In genomic region chr18:76499596-76500340, GRCh38 we compare ENCODE assay signal across 10 cellular contexts. TPM values are rescaled to one million over a fixed set of nuclear protein-coding genes. Genes with fewer than 3 reads are reported as not detected.
DNase-seq lines count a peak whose midpoint lies in the region; ATAC-seq and TF ChIP-seq lines count a peak whose summit lies in the region.
"Had no signal": no experiment of that assay in that cellular context is flagged by ENCODE, and none has a peak within 500 bp of the region (broad histone marks: within the 10 kb centered on the region; RNA-seq: fewer than 3 reads in every experiment).

No MANE protein-coding gene starts in this region.

- peak overlapping the region; percentile 48 for H3K4me3 ChIP-seq in Karpas-422 (ENCODE audit: low read length)
- H3K4me3 ChIP-seq in neural progenitor cell: no peak overlapping the region
- no peak overlapping the region for H3K4me3 ChIP-seq in MG63
- H3K4me3 ChIP-seq: heart left ventricle had no signal

- peaks cover 4% of the 10 kb centered on the region for H3K27me3 Mint-ChIP-seq in neural progenitor cell (ENCODE audit: insufficient read depth, low read depth)

- H3K36me3 ChIP-seq in Karpas-422 (ENCODE audit: insufficient read depth, low read length) (no peaks in the 10 kb centered on the region), neural progenitor cell (no peaks in the 10 kb centered on the region), MG63 (no peaks in the 10 kb centered on the region)
- H3K36me3 ChIP-seq: heart left ventricle had no signal

- H3K9me3 ChIP-seq in Karpas-422 (ENCODE audit: low read length): no peaks in the 10 kb centered on the region
- H3K9me3 ChIP-seq in neural progenitor cell (ENCODE audit: low read depth): no peaks in the 10 kb centered on the region
- no peaks in the 10 kb centered on the region for H3K9me3 ChIP-seq in MG63
- H3K9me3 ChIP-seq: heart left ventricle had no signal

- H3K4me1 ChIP-seq in Karpas-422 (ENCODE audit: low read length): peaks cover 49% of the 10 kb centered on the region
- peaks cover 57% of the 10 kb centered on the region for H3K4me1 ChIP-seq in neural progenitor cell

- no peaks in the 10 kb centered on the region for H3K27me3 ChIP-seq in Karpas-422 (ENCODE audit: low read length)
- peaks cover 18% of the 10 kb centered on the region for H3K27me3 ChIP-seq in neural progenitor cell
- H3K27me3 ChIP-seq in MG63: peaks cover 5% of the 10 kb centered on the region
- H3K27me3 ChIP-seq: heart left ventricle had no signal

- no peaks in the 10 kb centered on the region for H4K20me1 ChIP-seq in Karpas-422 (ENCODE audit: insufficient read depth, low read depth, low read length)
- H4K20me1 ChIP-seq in neural progenitor cell (ENCODE audit: low read depth): no peaks in the 10 kb centered on the region

- H3K4me2 ChIP-seq in Karpas-422 (ENCODE audit: low read depth, low read length, poor library complexity, severe bottlenecking) (peak overlapping the region; percentile 71), neural progenitor cell (peak overlapping the region; percentile 52)

- H3K9me2 ChIP-seq in Karpas-422 (replicated peaks; ENCODE audit: insufficient read depth, low read length): no peaks in the 10 kb centered on the region

- H2AFZ ChIP-seq in Karpas-422 (ENCODE audit: low read length) (peak overlapping the region; percentile 26; the same call in 1 of the 2 replicates), neural progenitor cell (replicated peaks) (peak overlapping the region; percentile 21)
- H2AFZ ChIP-seq: parathyroid adenoma had no signal

- TF ChIP-seq CTCF in neural progenitor cell (IDR thresholded peaks at IDR 0.05): no peak

- DNase-seq in Karpas-422 (peak; percentile 98), neural progenitor cell (ENCODE audit: low spot score) (peak; percentile 48), globus pallidus (ENCODE audit: low spot score) (no peak), MG63 (no peak)
- no peak for DNase-seq in effector CD4-positive, alpha-beta T cell
- DNase-seq in activated CD4-positive, alpha-beta T cell treated with anti-CD3 and anti-CD28 coated beads for 48 hours: no peak
- DNase-seq: heart left ventricle had no signal

- peak overlapping the region; percentile 65 for H3K9ac ChIP-seq in Karpas-422 (ENCODE audit: low read length)
- H3K9ac ChIP-seq in neural progenitor cell: no peak overlapping the region
- H3K9ac ChIP-seq: parathyroid adenoma had no signal

- ATAC-seq in GM18907 (IDR thresholded peaks at IDR 0.05; ENCODE audit: unreplicated experiment): peak; percentile 93
- ATAC-seq in HG02759 (IDR thresholded peaks at IDR 0.05; ENCODE audit: unreplicated experiment): peak; percentile 82
- ATAC-seq: heart left ventricle had no signal

- peaks cover 3% of the 10 kb centered on the region for H3K36me3 Mint-ChIP-seq in neural progenitor cell

- peaks cover 55% of the 10 kb centered on the region for H3F3A ChIP-seq in neural progenitor cell (ENCODE audit: low read depth)

- H3K79me2 ChIP-seq in Karpas-422 (ENCODE audit: low read length) (peaks cover 5% of the 10 kb centered on the region; the same call in 1 of the 2 replicates), neural progenitor cell (ENCODE audit: low read depth) (no peaks in the 10 kb centered on the region)
- H3K79me2 ChIP-seq: parathyroid adenoma had no signal

- H3K27ac ChIP-seq in Karpas-422 (ENCODE audit: low read length) (peak overlapping the region; percentile 96), neural progenitor cell (peak overlapping the region; percentile 91)
- H3K27ac ChIP-seq: parathyroid adenoma had no signal

- H3K27ac Mint-ChIP-seq in neural progenitor cell: peak overlapping the region; percentile 91

- peaks cover 57% of the 10 kb centered on the region for H3K4me1 Mint-ChIP-seq in neural progenitor cell

- peak overlapping the region; percentile 27 for H3K4me3 Mint-ChIP-seq in neural progenitor cell

- H3K9me3 Mint-ChIP-seq in neural progenitor cell: peaks cover 4% of the 10 kb centered on the region

RNA-seq across cellular contexts. Expression of gene ZNF516, which starts 4.7 kb away (rescaled TPM):
- 41.0 and 53.3 TPM in 2 replicates for total RNA-seq in Karpas-422 (2014; rRNA removed; shearing (Covaris generic); ENCODE audit: low replicate concordance)
- total RNA-seq in neural progenitor cell (ENCODE audit: low replicate concordance): 45.5 and 83.3 TPM in 2 replicates
- total RNA-seq in MG63 (2014; rRNA removed; shearing (Covaris generic); ENCODE audit: low replicate concordance): 1.7 and 2.4 TPM in 2 replicates

Comparison
In these comparisons a context has a peak if more than half of its experiments do, and no peak if none do; other contexts are left out.
1. DNase-seq: peak in Karpas-422 (single experiment) and neural progenitor cell (single experiment); none in effector CD4-positive, alpha-beta T cell (single experiment), globus pallidus (single experiment), MG63 (single experiment) and activated CD4-positive, alpha-beta T cell treated with anti-CD3 and anti-CD28 coated beads for 48 hours (single experiment).
2. RNA of gene ZNF516, which starts 4.7 kb away (total RNA-seq): 45.5 to 83.3 TPM in neural progenitor cell and 41.0 to 53.3 TPM in Karpas-422; 1.7 to 2.4 TPM in MG63; every median in the first group is over 10 times any median in the second.